Comparison of ENCODE assay signal across 1 cellular context in the genomic region with DNA sequence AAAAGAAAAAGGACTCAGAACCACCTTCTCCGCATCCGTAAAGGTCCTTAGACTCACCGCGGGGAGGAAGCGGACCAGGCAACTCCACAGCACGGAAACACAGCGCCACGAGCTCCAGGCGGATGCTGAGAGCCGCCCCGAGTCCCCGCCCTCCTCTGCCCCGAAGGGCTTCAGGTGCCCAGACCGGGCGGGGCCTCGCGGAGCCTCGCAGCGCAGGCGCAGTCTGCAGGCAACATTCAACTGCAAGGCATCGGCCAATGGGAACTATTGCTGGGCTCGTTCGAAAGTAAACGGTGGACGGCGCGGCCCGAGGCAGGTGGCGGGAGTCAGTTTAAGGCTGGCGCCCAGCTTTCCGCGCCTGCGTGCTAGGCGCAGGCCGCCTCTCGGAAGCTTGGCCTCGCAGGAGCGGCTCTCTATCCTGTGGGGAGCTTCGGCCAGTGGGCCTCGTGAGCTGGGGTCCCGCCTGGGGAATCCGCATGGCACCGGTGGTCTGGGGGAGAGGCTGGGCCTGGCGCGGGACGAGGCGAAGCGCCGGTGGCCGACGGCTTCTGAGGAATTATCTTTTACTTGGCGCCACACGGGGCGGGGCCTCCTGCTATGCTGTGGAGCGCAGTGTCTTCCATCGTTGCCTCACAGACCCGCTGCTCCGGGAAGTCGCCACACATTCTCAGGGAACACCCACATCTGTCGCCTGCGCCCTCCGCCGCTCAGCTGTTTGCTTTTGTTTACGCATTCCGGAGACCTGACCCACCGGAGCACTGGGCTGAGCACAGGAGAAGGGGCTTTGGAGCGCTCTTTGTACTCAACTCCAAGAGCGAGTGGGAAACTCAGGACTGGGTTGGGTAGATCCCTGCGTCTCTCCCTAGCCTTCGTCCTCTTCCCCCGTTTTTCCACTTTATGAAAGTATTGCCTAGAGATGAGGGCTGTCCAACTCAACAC.
A peak's percentile ranks its signal among the peaks of the same experiment; 100 is the strongest.
TF ChIP-seq lines count a peak whose summit lies in the region.

A gene with protein sequence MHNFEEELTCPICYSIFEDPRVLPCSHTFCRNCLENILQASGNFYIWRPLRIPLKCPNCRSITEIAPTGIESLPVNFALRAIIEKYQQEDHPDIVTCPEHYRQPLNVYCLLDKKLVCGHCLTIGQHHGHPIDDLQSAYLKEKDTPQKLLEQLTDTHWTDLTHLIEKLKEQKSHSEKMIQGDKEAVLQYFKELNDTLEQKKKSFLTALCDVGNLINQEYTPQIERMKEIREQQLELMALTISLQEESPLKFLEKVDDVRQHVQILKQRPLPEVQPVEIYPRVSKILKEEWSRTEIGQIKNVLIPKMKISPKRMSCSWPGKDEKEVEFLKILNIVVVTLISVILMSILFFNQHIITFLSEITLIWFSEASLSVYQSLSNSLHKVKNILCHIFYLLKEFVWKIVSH (minus strand): TSS at position 127 of the 939 bp plus-strand sequence. CDS start 10,603 bp downstream, outside the sequence.

TF ChIP-seq in K562, 482 proteins besides CTCF, POLR2A, EP300 and RAD21 (continued from another document and continues in another):
- TF ChIP-seq, protein P1, sequence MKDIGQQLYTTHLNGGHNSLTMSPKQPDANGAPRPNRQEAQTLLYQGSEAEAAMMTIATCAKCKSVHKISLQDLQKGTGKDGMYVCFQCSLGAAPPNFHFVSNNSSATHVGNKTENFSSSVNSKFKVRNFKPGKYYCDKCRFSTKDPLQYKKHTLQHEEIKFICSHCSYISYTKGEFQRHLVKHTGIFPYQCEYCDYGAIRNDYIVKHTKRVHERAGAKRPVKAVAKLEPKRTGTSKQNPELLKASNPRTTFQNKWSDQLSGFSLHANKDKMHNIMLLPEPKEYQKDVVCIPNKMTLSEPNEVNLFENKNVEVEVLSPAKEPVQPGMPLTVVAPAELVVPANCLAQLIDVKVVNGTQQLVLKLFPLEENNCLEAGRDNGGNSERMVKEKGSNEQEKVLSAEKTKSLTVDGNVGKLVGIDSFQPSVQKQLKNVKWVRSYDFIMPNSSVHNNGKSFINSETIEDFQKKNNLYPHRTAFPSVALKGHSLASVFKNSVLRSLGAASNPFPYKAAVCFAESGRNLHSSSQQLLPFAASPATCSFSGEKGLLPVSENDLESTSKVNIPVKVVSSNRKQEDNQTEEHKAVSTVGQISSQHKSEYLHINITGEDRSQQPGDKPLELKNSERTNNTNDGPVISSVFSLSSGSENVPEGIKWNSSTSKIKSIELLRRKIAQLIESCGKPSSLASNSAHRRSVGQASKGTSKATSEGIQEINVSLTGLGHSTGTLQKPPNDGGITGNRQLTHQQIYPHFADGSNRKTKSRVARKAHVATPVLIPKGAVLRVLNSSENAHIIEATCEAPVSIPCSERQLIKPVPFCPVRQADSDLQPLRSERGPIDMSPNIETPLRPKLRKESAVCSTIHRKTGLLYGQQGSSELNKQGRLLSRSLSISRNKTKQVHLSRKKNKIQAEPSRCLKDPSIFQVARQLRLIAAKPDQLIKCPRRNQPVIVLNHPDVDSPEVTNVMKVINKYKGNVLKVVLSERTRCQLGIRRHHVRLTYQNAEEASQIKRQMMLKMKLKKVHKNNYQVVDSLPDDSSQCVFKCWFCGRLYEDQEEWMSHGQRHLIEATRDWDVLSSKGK (CRISPR knock-in tag; IDR thresholded peaks at IDR 0.05), result no peak
- TF ChIP-seq FOXP1 (CRISPR knock-in tag; IDR thresholded peaks at IDR 0.05) (peak; percentile 95), MAFK (IDR thresholded peaks at IDR 0.05; ENCODE audit: low read length) (no peak; the same call in 1 of the 2 replicates), KAT2B (IDR thresholded peaks at IDR 0.05; ENCODE audit: low read depth, low read length) (no peak), JUN (IDR thresholded peaks at IDR 0.05; ENCODE audit: borderline replicate concordance, low read depth, low read length) (peak; percentile 72; the same call in 1 of the 2 replicates), JUN (CRISPR knock-in tag; IDR thresholded peaks at IDR 0.05; ENCODE audit: borderline replicate concordance) (peak; percentile 87; the same call in 1 of the 2 replicates), SMARCE1 (IDR thresholded peaks at IDR 0.05) (peak; percentile 54), SREBF2 (CRISPR knock-in tag; IDR thresholded peaks at IDR 0.05) (0 out of 2 replicates have a peak, but pooled peaks have one; percentile 84), TEAD1 (CRISPR knock-in tag; IDR thresholded peaks at IDR 0.05) (peak in 1 of 2 experiments; percentile 92; a peak in 2 of 4 replicates), MTA3 (IDR thresholded peaks at IDR 0.05; ENCODE audit: borderline replicate concordance) (peak; percentile 31), RBM22 (IDR thresholded peaks at IDR 0.05; ENCODE audit: low read depth, low read length, poor library complexity, severe bottlenecking) (peak; percentile 71), ZFP36 (IDR thresholded peaks at IDR 0.05; ENCODE audit: low read depth, low read length, partially characterized antibody) (peak; percentile 1), EP400 (IDR thresholded peaks at IDR 0.05) (peak; percentile 99), POLR2B (IDR thresholded peaks at IDR 0.05; ENCODE audit: low read depth, partially characterized antibody) (peak; percentile 69), YY1 (IDR thresholded peaks at IDR 0.05; ENCODE audit: borderline replicate concordance in 1 of 3, control insufficient read depth in 1 of 3, extremely low read depth in 1 of 3, insufficient read depth in 3 of 3, insufficient read length in 1 of 3, insufficient replicate concordance in 2 of 3, low read depth in 1 of 3, low read length in 2 of 3) (peak in 2 of 3 experiments; percentile 23 to 60), GTF2F1 (IDR thresholded peaks at IDR 0.05; ENCODE audit: low read depth, low read length) (peak; percentile 56; the same call in 1 of the 2 replicates), BHLHE40 (IDR thresholded peaks at IDR 0.05; ENCODE audit: low read length) (no peak; the same call in none of the 2 replicates), SRSF1 (IDR thresholded peaks at IDR 0.05; ENCODE audit: low read depth, low read length) (no peak)
- TF ChIP-seq, protein P2, sequence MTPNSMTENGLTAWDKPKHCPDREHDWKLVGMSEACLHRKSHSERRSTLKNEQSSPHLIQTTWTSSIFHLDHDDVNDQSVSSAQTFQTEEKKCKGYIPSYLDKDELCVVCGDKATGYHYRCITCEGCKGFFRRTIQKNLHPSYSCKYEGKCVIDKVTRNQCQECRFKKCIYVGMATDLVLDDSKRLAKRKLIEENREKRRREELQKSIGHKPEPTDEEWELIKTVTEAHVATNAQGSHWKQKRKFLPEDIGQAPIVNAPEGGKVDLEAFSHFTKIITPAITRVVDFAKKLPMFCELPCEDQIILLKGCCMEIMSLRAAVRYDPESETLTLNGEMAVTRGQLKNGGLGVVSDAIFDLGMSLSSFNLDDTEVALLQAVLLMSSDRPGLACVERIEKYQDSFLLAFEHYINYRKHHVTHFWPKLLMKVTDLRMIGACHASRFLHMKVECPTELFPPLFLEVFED (CRISPR knock-in tag; conservative IDR thresholded peaks at IDR 0.05), result no peak
- TF ChIP-seq, protein P3, sequence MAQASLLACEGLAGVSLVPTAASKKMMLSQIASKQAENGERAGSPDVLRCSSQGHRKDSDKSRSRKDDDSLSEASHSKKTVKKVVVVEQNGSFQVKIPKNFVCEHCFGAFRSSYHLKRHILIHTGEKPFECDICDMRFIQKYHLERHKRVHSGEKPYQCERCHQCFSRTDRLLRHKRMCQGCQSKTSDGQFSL (CRISPR knock-in tag; IDR thresholded peaks at IDR 0.05), result peak; percentile 86
- TF ChIP-seq, protein P3 (tag; IDR thresholded peaks at IDR 0.05), result no peak
- TF ChIP-seq, protein P4, sequence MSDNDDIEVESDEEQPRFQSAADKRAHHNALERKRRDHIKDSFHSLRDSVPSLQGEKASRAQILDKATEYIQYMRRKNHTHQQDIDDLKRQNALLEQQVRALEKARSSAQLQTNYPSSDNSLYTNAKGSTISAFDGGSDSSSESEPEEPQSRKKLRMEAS (CRISPR knock-in tag; IDR thresholded peaks at IDR 0.05), result peak; percentile 99
- TF ChIP-seq, protein P5, sequence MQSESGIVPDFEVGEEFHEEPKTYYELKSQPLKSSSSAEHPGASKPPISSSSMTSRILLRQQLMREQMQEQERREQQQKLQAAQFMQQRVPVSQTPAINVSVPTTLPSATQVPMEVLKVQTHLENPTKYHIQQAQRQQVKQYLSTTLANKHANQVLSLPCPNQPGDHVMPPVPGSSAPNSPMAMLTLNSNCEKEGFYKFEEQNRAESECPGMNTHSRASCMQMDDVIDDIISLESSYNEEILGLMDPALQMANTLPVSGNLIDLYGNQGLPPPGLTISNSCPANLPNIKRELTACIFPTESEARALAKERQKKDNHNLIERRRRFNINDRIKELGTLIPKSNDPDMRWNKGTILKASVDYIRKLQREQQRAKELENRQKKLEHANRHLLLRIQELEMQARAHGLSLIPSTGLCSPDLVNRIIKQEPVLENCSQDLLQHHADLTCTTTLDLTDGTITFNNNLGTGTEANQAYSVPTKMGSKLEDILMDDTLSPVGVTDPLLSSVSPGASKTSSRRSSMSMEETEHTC (IDR thresholded peaks at IDR 0.05), result peak; percentile 6; the same call in 1 of the 2 replicates
- TF ChIP-seq, protein P6, sequence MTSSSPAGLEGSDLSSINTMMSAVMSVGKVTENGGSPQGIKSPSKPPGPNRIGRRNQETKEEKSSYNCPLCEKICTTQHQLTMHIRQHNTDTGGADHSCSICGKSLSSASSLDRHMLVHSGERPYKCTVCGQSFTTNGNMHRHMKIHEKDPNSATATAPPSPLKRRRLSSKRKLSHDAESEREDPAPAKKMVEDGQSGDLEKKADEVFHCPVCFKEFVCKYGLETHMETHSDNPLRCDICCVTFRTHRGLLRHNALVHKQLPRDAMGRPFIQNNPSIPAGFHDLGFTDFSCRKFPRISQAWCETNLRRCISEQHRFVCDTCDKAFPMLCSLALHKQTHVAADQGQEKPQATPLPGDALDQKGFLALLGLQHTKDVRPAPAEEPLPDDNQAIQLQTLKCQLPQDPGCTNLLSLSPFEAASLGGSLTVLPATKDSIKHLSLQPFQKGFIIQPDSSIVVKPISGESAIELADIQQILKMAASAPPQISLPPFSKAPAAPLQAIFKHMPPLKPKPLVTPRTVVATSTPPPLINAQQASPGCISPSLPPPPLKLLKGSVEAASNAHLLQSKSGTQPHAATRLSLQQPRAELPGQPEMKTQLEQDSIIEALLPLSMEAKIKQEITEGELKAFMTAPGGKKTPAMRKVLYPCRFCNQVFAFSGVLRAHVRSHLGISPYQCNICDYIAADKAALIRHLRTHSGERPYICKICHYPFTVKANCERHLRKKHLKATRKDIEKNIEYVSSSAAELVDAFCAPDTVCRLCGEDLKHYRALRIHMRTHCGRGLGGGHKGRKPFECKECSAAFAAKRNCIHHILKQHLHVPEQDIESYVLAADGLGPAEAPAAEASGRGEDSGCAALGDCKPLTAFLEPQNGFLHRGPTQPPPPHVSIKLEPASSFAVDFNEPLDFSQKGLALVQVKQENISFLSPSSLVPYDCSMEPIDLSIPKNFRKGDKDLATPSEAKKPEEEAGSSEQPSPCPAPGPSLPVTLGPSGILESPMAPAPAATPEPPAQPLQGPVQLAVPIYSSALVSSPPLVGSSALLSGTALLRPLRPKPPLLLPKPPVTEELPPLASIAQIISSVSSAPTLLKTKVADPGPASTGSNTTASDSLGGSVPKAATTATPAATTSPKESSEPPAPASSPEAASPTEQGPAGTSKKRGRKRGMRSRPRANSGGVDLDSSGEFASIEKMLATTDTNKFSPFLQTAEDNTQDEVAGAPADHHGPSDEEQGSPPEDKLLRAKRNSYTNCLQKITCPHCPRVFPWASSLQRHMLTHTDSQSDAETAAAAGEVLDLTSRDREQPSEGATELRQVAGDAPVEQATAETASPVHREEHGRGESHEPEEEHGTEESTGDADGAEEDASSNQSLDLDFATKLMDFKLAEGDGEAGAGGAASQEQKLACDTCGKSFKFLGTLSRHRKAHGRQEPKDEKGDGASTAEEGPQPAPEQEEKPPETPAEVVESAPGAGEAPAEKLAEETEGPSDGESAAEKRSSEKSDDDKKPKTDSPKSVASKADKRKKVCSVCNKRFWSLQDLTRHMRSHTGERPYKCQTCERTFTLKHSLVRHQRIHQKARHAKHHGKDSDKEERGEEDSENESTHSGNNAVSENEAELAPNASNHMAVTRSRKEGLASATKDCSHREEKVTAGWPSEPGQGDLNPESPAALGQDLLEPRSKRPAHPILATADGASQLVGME (CRISPR knock-in tag; IDR thresholded peaks at IDR 0.05), result no peak
- TF ChIP-seq, protein P7, sequence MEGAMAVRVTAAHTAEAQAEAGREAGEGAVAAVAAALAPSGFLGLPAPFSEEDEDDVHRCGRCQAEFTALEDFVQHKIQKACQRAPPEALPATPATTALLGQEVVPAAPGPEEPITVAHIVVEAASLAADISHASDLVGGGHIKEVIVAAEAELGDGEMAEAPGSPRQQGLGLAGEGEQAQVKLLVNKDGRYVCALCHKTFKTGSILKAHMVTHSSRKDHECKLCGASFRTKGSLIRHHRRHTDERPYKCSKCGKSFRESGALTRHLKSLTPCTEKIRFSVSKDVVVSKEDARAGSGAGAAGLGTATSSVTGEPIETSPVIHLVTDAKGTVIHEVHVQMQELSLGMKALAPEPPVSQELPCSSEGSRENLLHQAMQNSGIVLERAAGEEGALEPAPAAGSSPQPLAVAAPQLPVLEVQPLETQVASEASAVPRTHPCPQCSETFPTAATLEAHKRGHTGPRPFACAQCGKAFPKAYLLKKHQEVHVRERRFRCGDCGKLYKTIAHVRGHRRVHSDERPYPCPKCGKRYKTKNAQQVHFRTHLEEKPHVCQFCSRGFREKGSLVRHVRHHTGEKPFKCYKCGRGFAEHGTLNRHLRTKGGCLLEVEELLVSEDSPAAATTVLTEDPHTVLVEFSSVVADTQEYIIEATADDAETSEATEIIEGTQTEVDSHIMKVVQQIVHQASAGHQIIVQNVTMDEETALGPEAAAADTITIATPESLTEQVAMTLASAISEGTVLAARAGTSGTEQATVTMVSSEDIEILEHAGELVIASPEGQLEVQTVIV (CRISPR knock-in tag; IDR thresholded peaks at IDR 0.05; ENCODE audit: borderline replicate concordance), result no peak
